Comparison of ENCODE assay signal across 1 cellular context in genomic region chr17:49315974-49316570, GRCh38.
TF ChIP-seq lines count a peak whose summit lies in the region.

No MANE protein-coding gene starts in this region.

TF ChIP-seq in IMR-90, 13 proteins besides CTCF, POLR2A, EP300 and RAD21:
- no peak for TF ChIP-seq RCOR1 (IDR thresholded peaks at IDR 0.05; ENCODE audit: insufficient replicate concordance, low read length)
